In the genomic region with DNA sequence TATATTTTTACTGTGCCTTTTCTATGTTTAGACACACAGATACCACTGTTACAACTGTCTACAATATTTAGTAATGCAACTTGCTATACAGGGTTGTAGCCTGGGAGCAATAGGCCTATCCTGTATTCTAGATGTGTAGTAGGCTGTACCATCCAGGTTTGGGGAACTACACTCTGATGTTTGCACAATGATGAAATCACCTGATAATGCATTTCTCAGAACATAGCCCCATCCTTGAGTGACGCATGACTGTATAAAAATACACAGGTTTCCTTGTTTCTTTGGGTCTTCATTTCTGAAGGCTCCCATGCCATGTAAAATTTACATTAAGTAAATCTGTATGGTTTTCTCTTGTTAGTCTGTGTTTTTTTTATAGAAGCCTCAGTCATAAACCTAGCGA, we compare ENCODE assay signal across 21 cellular contexts.
"Had no signal": no experiment of that assay in that cellular context is flagged by ENCODE, and none has a peak within 500 bp of the region (broad histone marks: within the 10 kb centered on the region; RNA-seq: fewer than 3 reads in every experiment).

No MANE protein-coding gene starts in this region.

- H3K4me3 ChIP-seq: left ventricle myocardium inferior, lung, ovary, right atrium auricular region, right lobe of liver, smooth muscle cell, stomach, suprapubic skin, thoracic aorta, tibial artery, upper lobe of right lung had no signal

- ATAC-seq: naive thymus-derived CD4-positive, alpha-beta T cell; stimulated activated naive B cell treated with anti-CD40 and anti-IgM and Interleukin-4, amounts not matched to agents 10 μg/mL and 1 μg/mL and 100 μg/mL, for 72 hours; stimulated activated naive CD8-positive, alpha-beta T cell treated with anti-CD3 and anti-CD28 coated beads, Interleukin-15, Interleukin-2, amounts not matched to agents 100 U/mL and 50 U/mL, for 24 hours; upper lobe of right lung had no signal

- DNase-seq: hippocampal formation; kidney; left ventricle myocardium inferior; mesendoderm; naive thymus-derived CD4-positive, alpha-beta T cell; ovary; right lobe of liver; stimulated activated CD4-positive, alpha-beta T cell treated with anti-CD3 and anti-CD28 coated beads, Interleukin-1b, Interleukin-23, amount 100 ng/mL, for 48 hours; stimulated activated CD4-positive, alpha-beta T cell treated with anti-CD3 and anti-CD28 coated beads, Interleukin-2, amount 100 ng/mL, for 48 hours; stimulated activated naive B cell treated with anti-CD40 and anti-IgM and Interleukin-4, amounts not matched to agents 10 μg/mL and 1 μg/mL and 100 μg/mL, for 72 hours; stimulated activated naive CD8-positive, alpha-beta T cell treated with anti-CD3 and anti-CD28 coated beads, Interleukin-15, Interleukin-2, amounts not matched to agents 100 U/mL and 50 U/mL, for 24 hours; stomach; tibial artery; trophoblast cell; upper lobe of right lung had no signal

- H3K9me3 ChIP-seq: left ventricle myocardium inferior, ovary, right atrium auricular region, right lobe of liver, stomach, suprapubic skin, thoracic aorta, tibial artery, upper lobe of right lung had no signal

- H3K36me3 ChIP-seq: left ventricle myocardium inferior, ovary, right atrium auricular region, right lobe of liver, stomach, suprapubic skin, thoracic aorta, tibial artery, upper lobe of right lung had no signal

- FAIRE-seq: kidney, urothelium cell line had no signal

- H3K27ac ChIP-seq: left ventricle myocardium inferior, ovary, right atrium auricular region, right lobe of liver, stomach, suprapubic skin, thoracic aorta, tibial artery, upper lobe of right lung had no signal

- H3K4me2 ChIP-seq: smooth muscle cell had no signal

- H3K27me3 ChIP-seq: ovary, right atrium auricular region, right lobe of liver, tibial artery had no signal

- H3K4me1 ChIP-seq: left ventricle myocardium inferior, right atrium auricular region, right lobe of liver, stomach, suprapubic skin, tibial artery, upper lobe of right lung had no signal
